In genomic region chr19:49489601-49490167, GRCh38 we compare ENCODE assay signal across 8 cellular contexts. TPM values are rescaled to one million over a fixed set of nuclear protein-coding genes. Genes with fewer than 3 reads are reported as not detected.
DNase-seq lines count a peak whose midpoint lies in the region; ATAC-seq and TF ChIP-seq lines count a peak whose summit lies in the region.

No MANE protein-coding gene starts in this region.

- ATAC-seq in HG03196 (IDR thresholded peaks at IDR 0.05; ENCODE audit: unreplicated experiment) (no peak), GM19035 (IDR thresholded peaks at IDR 0.05; ENCODE audit: unreplicated experiment) (no peak)

- peaks cover 42% of the 10 kb centered on the region for H3K36me3 ChIP-seq in muscle layer of colon (ENCODE audit: insufficient read depth, low read length)

- H3K27ac ChIP-seq in C4-2B (peak overlapping the region; percentile 97), muscle layer of colon (ENCODE audit: low read depth, low read length) (peak overlapping the region; percentile 94)

- peak overlapping the region; percentile 100 for H3K4me3 ChIP-seq in Jurkat, Clone E6-1 (ENCODE audit: low read length)
- peak overlapping the region; percentile 86 for H3K4me3 ChIP-seq in astrocyte of the spinal cord (ENCODE audit: low read depth, low read length)
- H3K4me3 ChIP-seq in muscle layer of colon (ENCODE audit: low read depth in 1 of 2, low read length in 2 of 2) = peak overlapping the region in 1 of 2 donors; percentile 100

- no peak for DNase-seq in Jurkat, Clone E6-1 (ENCODE audit: low read depth, low spot score)
- no peak for DNase-seq in astrocyte of the spinal cord (ENCODE audit: low read depth, low spot score)
- DNase-seq in NCI-H2029 treated with DMSO at 0.1 percent for 48 hours (lab: John Stamatoyannopoulos, UW) = no peak
- no peak for DNase-seq in HuH-7 (ENCODE audit: low spot score)

- in situ Hi-C loops in astrocyte of the spinal cord (cut with HindIII; ENCODE audit: low sequenced_read_pairs) = no loop called here

- no peaks in the 10 kb centered on the region for H3K9me3 ChIP-seq in muscle layer of colon (ENCODE audit: low read length)

- peaks cover 24% of the 10 kb centered on the region for H3K4me1 ChIP-seq in muscle layer of colon (ENCODE audit: insufficient read depth, low read length)

- no peaks in the 10 kb centered on the region for H3K27me3 ChIP-seq in muscle layer of colon (ENCODE audit: control insufficient read depth in 1 of 2, insufficient read depth in 2 of 2, low read length in 2 of 2)

- TF ChIP-seq CTCF in C4-2B (conservative IDR thresholded peaks at IDR 0.05) (no peak), astrocyte of the spinal cord (IDR thresholded peaks at IDR 0.05; ENCODE audit: low read depth, low read length) (no peak)

- H3K9ac ChIP-seq in muscle layer of colon (ENCODE audit: low read length) = peak overlapping the region; percentile 98

RNA-seq across cellular contexts. Expression of gene RPL13A, which starts 2.3 kb away (rescaled TPM):
- 3,715 TPM for polyA plus RNA-seq in Jurkat, Clone E6-1 (2012; ENCODE audit: insufficient read depth, insufficient read length)

RNA-seq across cellular contexts. Expression of gene RPS11, which starts 6.5 kb away (rescaled TPM):
- polyA plus RNA-seq in Jurkat, Clone E6-1 (2012; ENCODE audit: insufficient read depth, insufficient read length) = 3,956 TPM

RNA-seq across cellular contexts. Expression of gene FLT3LG, which starts 15.7 kb away (rescaled TPM):
- 14.7 TPM for polyA plus RNA-seq in Jurkat, Clone E6-1 (2012; ENCODE audit: insufficient read depth, insufficient read length)

RNA-seq across cellular contexts. Expression of gene FCGRT, which starts 22.8 kb away (rescaled TPM):
- polyA plus RNA-seq in Jurkat, Clone E6-1 (2012; ENCODE audit: insufficient read depth, insufficient read length) = 68.6 TPM

RNA-seq across cellular contexts. Expression of gene ALDH16A1, which starts 36.7 kb away (rescaled TPM):
- 27.4 TPM for polyA plus RNA-seq in Jurkat, Clone E6-1 (2012; ENCODE audit: insufficient read depth, insufficient read length)
